ENCODE assay signal across 10 cellular contexts in the genomic region with DNA sequence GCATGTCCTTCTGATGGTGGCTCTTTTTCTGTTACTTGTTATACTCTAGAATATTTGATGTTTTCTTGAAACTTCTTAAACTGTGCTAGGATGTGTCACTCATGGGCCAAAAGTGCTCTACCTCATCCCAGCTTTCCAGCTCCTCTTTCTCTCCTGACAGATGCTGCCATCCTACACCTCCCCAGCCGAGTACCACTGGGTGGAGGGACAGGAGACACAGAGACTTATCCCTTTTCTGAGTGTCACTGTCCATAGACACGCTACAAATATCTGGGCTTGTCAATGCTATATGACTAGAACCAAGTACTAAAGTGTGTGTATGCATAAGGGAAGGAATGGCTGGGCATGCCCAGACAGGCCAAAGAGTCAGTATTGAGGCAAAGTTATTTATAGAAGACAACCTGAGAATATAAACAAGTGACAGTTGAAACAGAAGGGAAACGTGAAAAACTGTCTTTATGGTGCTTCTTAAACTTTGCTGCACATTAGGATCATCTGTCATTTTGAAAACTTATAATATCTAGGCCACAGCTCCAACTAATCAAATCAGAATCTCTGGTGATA.
DNase-seq lines count a peak whose midpoint lies in the region; ATAC-seq, FAIRE-seq and TF ChIP-seq lines count a peak whose summit lies in the region.
"Had no signal": no experiment of that assay in that cellular context is flagged by ENCODE, and none has a peak within 500 bp of the region (broad histone marks: within the 10 kb centered on the region; RNA-seq: fewer than 3 reads in every experiment).

No MANE protein-coding gene starts in this region.

- DNase-seq in NCI-H748 (lab: John Stamatoyannopoulos, UW; ENCODE audit: unreplicated experiment) = peak; percentile 63
- DNase-seq in NCI-H748 treated with DMSO at 0.1 percent for 48 hours (lab: John Stamatoyannopoulos, UW) = no peak
- DNase-seq in bronchial epithelial cell (ENCODE audit: low read depth) = peak; percentile 85
- DNase-seq in stimulated activated effector memory CD8-positive, alpha-beta T cell treated with anti-CD3 and anti-CD28 coated beads, Interleukin-12 subunit alpha, Interleukin-12 subunit beta, amount 100 ng/mL, for 72 hours (ENCODE audit: low spot score in 2 of 2) = no peak
- DNase-seq in caudate nucleus (lab: John Stamatoyannopoulos, UW) = no peak
- no peak for DNase-seq in T-helper 2 cell treated with Interferon-gamma antibody and Interleukin-4, amounts not matched to agents 5 μg/mL and 100 μg/mL, for 36 hours (ENCODE audit: low spot score)
- no peak for DNase-seq in OCI-M2 (lab: John Stamatoyannopoulos, UW; ENCODE audit: unreplicated experiment)
- DNase-seq: effector memory CD8-positive, alpha-beta T cell; hypothalamus had no signal

- no peaks in the 10 kb centered on the region for H3K9me3 Mint-ChIP-seq in stimulated activated effector memory CD8-positive, alpha-beta T cell treated with anti-CD3 and anti-CD28 coated beads, Interleukin-12 subunit alpha, Interleukin-12 subunit beta, amount 100 ng/mL, for 72 hours
- H3K9me3 Mint-ChIP-seq in T-helper 2 cell treated with Interferon-gamma antibody and Interleukin-4, amounts not matched to agents 5 μg/mL and 100 μg/mL, for 36 hours = no peaks in the 10 kb centered on the region
- H3K9me3 Mint-ChIP-seq: effector memory CD8-positive, alpha-beta T cell had no signal

- no peaks in the 10 kb centered on the region for H3K27me3 Mint-ChIP-seq in T-helper 2 cell treated with Interferon-gamma antibody and Interleukin-4, amounts not matched to agents 5 μg/mL and 100 μg/mL, for 36 hours (ENCODE audit: low read depth)

- H3K4me3 ChIP-seq in bronchial epithelial cell (ENCODE audit: low read depth, low read length) = no peak overlapping the region

- no peak overlapping the region for H3K27ac ChIP-seq in caudate nucleus (ENCODE audit: low read depth, low read length)

- H3K36me3 Mint-ChIP-seq in stimulated activated effector memory CD8-positive, alpha-beta T cell treated with anti-CD3 and anti-CD28 coated beads, Interleukin-12 subunit alpha, Interleukin-12 subunit beta, amount 100 ng/mL, for 72 hours = no peaks in the 10 kb centered on the region
- no peaks in the 10 kb centered on the region for H3K36me3 Mint-ChIP-seq in T-helper 2 cell treated with Interferon-gamma antibody and Interleukin-4, amounts not matched to agents 5 μg/mL and 100 μg/mL, for 36 hours (ENCODE audit: low read depth)

- ATAC-seq in HG03565 (IDR thresholded peaks at IDR 0.05; ENCODE audit: unreplicated experiment) = peak; percentile 64
- peak; percentile 8 for ATAC-seq in stimulated activated effector memory CD8-positive, alpha-beta T cell treated with anti-CD3 and anti-CD28 coated beads, Interleukin-12 subunit alpha, Interleukin-12 subunit beta, amount 100 ng/mL, for 72 hours
- ATAC-seq: effector memory CD8-positive, alpha-beta T cell had no signal

- no peaks in the 10 kb centered on the region for H3K4me1 Mint-ChIP-seq in stimulated activated effector memory CD8-positive, alpha-beta T cell treated with anti-CD3 and anti-CD28 coated beads, Interleukin-12 subunit alpha, Interleukin-12 subunit beta, amount 100 ng/mL, for 72 hours
- H3K4me1 Mint-ChIP-seq in T-helper 2 cell treated with Interferon-gamma antibody and Interleukin-4, amounts not matched to agents 5 μg/mL and 100 μg/mL, for 36 hours (ENCODE audit: low read depth) = no peaks in the 10 kb centered on the region

- H3K36me3 ChIP-seq in bronchial epithelial cell (ENCODE audit: control insufficient read depth, insufficient read depth, low read length) = no peaks in the 10 kb centered on the region

- FAIRE-seq in bronchial epithelial cell (lab: Jason Lieb, UNC) = no peak

- H3K4me3 Mint-ChIP-seq in stimulated activated effector memory CD8-positive, alpha-beta T cell treated with anti-CD3 and anti-CD28 coated beads, Interleukin-12 subunit alpha, Interleukin-12 subunit beta, amount 100 ng/mL, for 72 hours = no peak overlapping the region
- H3K4me3 Mint-ChIP-seq in T-helper 2 cell treated with Interferon-gamma antibody and Interleukin-4, amounts not matched to agents 5 μg/mL and 100 μg/mL, for 36 hours = no peak overlapping the region
- H3K4me3 Mint-ChIP-seq: effector memory CD8-positive, alpha-beta T cell had no signal

- no peak for TF ChIP-seq CTCF in bronchial epithelial cell (IDR thresholded peaks at IDR 0.05; ENCODE audit: insufficient read depth, low read length, severe bottlenecking)

- no peaks in the 10 kb centered on the region for H3K27me3 ChIP-seq in bronchial epithelial cell (ENCODE audit: control insufficient read depth, insufficient read depth, low read length)

- no peak overlapping the region for H3K27ac Mint-ChIP-seq in stimulated activated effector memory CD8-positive, alpha-beta T cell treated with anti-CD3 and anti-CD28 coated beads, Interleukin-12 subunit alpha, Interleukin-12 subunit beta, amount 100 ng/mL, for 72 hours
- no peak overlapping the region for H3K27ac Mint-ChIP-seq in T-helper 2 cell treated with Interferon-gamma antibody and Interleukin-4, amounts not matched to agents 5 μg/mL and 100 μg/mL, for 36 hours
- H3K27ac Mint-ChIP-seq: effector memory CD8-positive, alpha-beta T cell had no signal

Comparison
In these comparisons a context has a peak if more than half of its experiments do, and no peak if none do; other contexts are left out.
1. DNase-seq: peak in NCI-H748 (single experiment) and bronchial epithelial cell (single experiment); none in NCI-H748 treated with DMSO at 0.1 percent for 48 hours (single experiment), stimulated activated effector memory CD8-positive, alpha-beta T cell treated with anti-CD3 and anti-CD28 coated beads, Interleukin-12 subunit alpha, Interleukin-12 subunit beta, amount 100 ng/mL, for 72 hours (0 of 2), caudate nucleus (0 of 61), T-helper 2 cell treated with Interferon-gamma antibody and Interleukin-4, amounts not matched to agents 5 μg/mL and 100 μg/mL, for 36 hours (single experiment) and OCI-M2 (single experiment).